In genomic region chr15:44606740-44607139, GRCh38 we compare ENCODE assay signal across 19 cellular contexts.
"Had no signal": no experiment of that assay in that cellular context is flagged by ENCODE, and none has a peak within 500 bp of the region (broad histone marks: within the 10 kb centered on the region; RNA-seq: fewer than 3 reads in every experiment).

No MANE protein-coding gene starts in this region.

- H3K4me3 Mint-ChIP-seq: natural killer cell; neural crest cell; stimulated activated naive B cell treated with anti-CD40 and anti-IgM and Interleukin-4, amounts not matched to agents 10 μg/mL and 1 μg/mL and 100 μg/mL, for 72 hours; stimulated activated naive CD8-positive, alpha-beta T cell treated with anti-CD3 and anti-CD28 coated beads, Interleukin-15, amount 100 ng/mL, for 72 hours had no signal

- H3K27me3 Mint-ChIP-seq: stimulated activated naive B cell treated with anti-CD40 and anti-IgM and Interleukin-4, amounts not matched to agents 10 μg/mL and 1 μg/mL and 100 μg/mL, for 72 hours; stimulated activated naive CD8-positive, alpha-beta T cell treated with anti-CD3 and anti-CD28 coated beads, Interleukin-15, amount 100 ng/mL, for 72 hours had no signal

- H3K9me3 ChIP-seq: gastrocnemius medialis, mucosa of descending colon, right atrium auricular region, sigmoid colon, testis, transverse colon had no signal

- H3K27me3 ChIP-seq: gastrocnemius medialis, right atrium auricular region, sigmoid colon, testis, transverse colon had no signal

- H3K4me1 ChIP-seq: right atrium auricular region, sigmoid colon, testis, transverse colon had no signal

- H3K9me3 Mint-ChIP-seq: natural killer cell; neural crest cell; stimulated activated naive B cell treated with anti-CD40 and anti-IgM and Interleukin-4, amounts not matched to agents 10 μg/mL and 1 μg/mL and 100 μg/mL, for 72 hours; stimulated activated naive CD8-positive, alpha-beta T cell treated with anti-CD3 and anti-CD28 coated beads, Interleukin-15, amount 100 ng/mL, for 72 hours had no signal

- H3K4me3 ChIP-seq: coronary artery, gastrocnemius medialis, mucosa of descending colon, right atrium auricular region, sigmoid colon, skin epidermis, testis, transverse colon had no signal

- DNase-seq: effector CD8-positive, alpha-beta T cell; gastrocnemius medialis; islet precursor cell; mammary epithelial cell; mucosa of descending colon; natural killer cell; sigmoid colon; stimulated activated CD4-positive, alpha-beta T cell treated with anti-CD3 and anti-CD28 coated beads, Interleukin-2, amount 100 ng/mL, for 24 hours; stimulated activated CD4-positive, alpha-beta T cell treated with anti-CD3 and anti-CD28 coated beads, Interleukin-4, amount 100 ng/mL, for 4 hours; stimulated activated naive B cell treated with anti-CD40 and anti-IgM and Interleukin-4, amounts not matched to agents 10 μg/mL and 1 μg/mL and 100 μg/mL, for 72 hours; stimulated activated naive CD8-positive, alpha-beta T cell treated with anti-CD3 and anti-CD28 coated beads, Interleukin-15, amount 100 ng/mL, for 72 hours; testis; transverse colon had no signal

- H3K4me1 Mint-ChIP-seq: natural killer cell; neural crest cell; stimulated activated naive B cell treated with anti-CD40 and anti-IgM and Interleukin-4, amounts not matched to agents 10 μg/mL and 1 μg/mL and 100 μg/mL, for 72 hours; stimulated activated naive CD8-positive, alpha-beta T cell treated with anti-CD3 and anti-CD28 coated beads, Interleukin-15, amount 100 ng/mL, for 72 hours had no signal

- ATAC-seq: esophagus mucosa; gastrocnemius medialis; left lobe of liver; mucosa of descending colon; natural killer cell; stimulated activated naive B cell treated with anti-CD40 and anti-IgM and Interleukin-4, amounts not matched to agents 10 μg/mL and 1 μg/mL and 100 μg/mL, for 72 hours; stimulated activated naive CD8-positive, alpha-beta T cell treated with anti-CD3 and anti-CD28 coated beads, Interleukin-15, amount 100 ng/mL, for 72 hours had no signal

- H3K27ac Mint-ChIP-seq: stimulated activated naive CD8-positive, alpha-beta T cell treated with anti-CD3 and anti-CD28 coated beads, Interleukin-15, amount 100 ng/mL, for 72 hours had no signal

- H3K27ac ChIP-seq: coronary artery, gastrocnemius medialis, right atrium auricular region, sigmoid colon, skin epidermis, transverse colon had no signal
